8 cellular contexts compared by ENCODE assay signal in the genomic region with DNA sequence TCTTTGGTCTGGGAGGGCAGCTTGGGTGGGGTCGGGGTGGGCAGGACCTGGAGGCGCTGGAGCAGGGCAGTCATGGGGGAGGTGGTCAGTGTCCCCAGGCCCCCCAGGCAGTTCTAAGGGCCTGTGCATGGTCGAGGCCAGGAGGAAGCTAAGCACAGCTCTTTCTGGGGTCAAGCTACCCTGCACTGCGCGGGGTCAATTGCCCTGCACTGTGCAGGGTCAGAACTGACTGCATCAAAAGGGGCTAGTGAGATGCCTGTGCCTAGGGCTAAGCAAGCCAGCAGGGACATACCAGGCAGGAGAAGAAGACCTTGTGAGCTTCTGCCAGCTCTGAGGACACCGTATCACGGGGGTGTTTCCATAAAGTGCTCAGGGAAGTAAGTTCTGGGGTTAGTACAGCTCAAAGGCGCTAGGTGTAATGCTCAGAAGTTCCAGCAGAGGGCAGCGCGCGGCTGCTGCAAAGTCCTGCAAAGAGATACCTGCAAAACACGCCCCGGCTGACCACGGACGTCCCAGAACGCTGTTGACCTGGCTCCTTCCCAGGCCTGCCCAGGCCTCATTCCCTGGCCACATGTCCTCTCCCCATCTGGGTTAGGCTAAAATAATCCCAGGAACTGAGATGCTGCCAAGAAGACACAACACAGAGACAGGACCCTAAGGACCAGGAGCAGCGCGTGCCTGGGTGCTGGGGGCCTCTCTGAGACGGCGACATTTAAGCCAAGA. TPM values are rescaled to one million over a fixed set of nuclear protein-coding genes. Genes with fewer than 3 reads are reported as not detected.
DNase-seq lines count a peak whose midpoint lies in the region; ATAC-seq and TF ChIP-seq lines count a peak whose summit lies in the region.

No MANE protein-coding gene starts in this region.

- intact Hi-C loops in lower lobe of right lung (cut with DNase I): no loop called here

- no peak overlapping the region for H3K27ac ChIP-seq in lower lobe of right lung

- DNase-seq in GF-D8 (lab: John Stamatoyannopoulos, UW): peak; percentile 24
- peak; percentile 50 for DNase-seq in NCI-H526 treated with DMSO at 0.1 percent for 48 hours (lab: John Stamatoyannopoulos, UW)
- peak; percentile 72 to 74 for DNase-seq in activated CD4-positive, alpha-beta T cell treated with anti-CD3 and anti-CD28 coated beads, Interleukin-2, amount 50 U/mL, for 4 hours
- DNase-seq in dermis blood vessel endothelial cell: peak; percentile 87
- DNase-seq in lower lobe of right lung: peak; percentile 89
- DNase-seq in stimulated activated CD4-positive, alpha-beta T cell treated with anti-CD3 and anti-CD28 coated beads, TNF-alpha, amount 100 ng/mL, for 48 hours (ENCODE audit: low read depth in 3 of 3): peak; percentile 56 to 76 (median 61)

- ATAC-seq in HG02642 (IDR thresholded peaks at IDR 0.05; ENCODE audit: poor library complexity, unreplicated experiment): peak; percentile 55
- peak; percentile 88 to 91 for ATAC-seq in lower lobe of right lung
- ATAC-seq in GM18520 (IDR thresholded peaks at IDR 0.05; ENCODE audit: unreplicated experiment): no peak

- TF ChIP-seq CTCF in lower lobe of right lung (IDR thresholded peaks at IDR 0.05): peak; percentile 96

- no peaks in the 10 kb centered on the region for H3K9me3 ChIP-seq in lower lobe of right lung

- no peaks in the 10 kb centered on the region for H3K36me3 ChIP-seq in lower lobe of right lung

- H3K4me3 ChIP-seq in lower lobe of right lung: no peak overlapping the region

- no peaks in the 10 kb centered on the region for H3K27me3 ChIP-seq in lower lobe of right lung (ENCODE audit: low read depth)

- H3K4me1 ChIP-seq in lower lobe of right lung: peaks cover 8% of the 10 kb centered on the region

RNA-seq across cellular contexts. Expression of gene IQSEC1, which starts 18.8 kb away (rescaled TPM):
- 63.1 and 83.7 TPM in 2 replicates for total RNA-seq in dermis blood vessel endothelial cell
- 82.3 TPM for total RNA-seq in lower lobe of right lung

Comparison
In these comparisons a context has a peak if more than half of its experiments do, and no peak if none do; other contexts are left out.
1. DNase-seq: peak in every context shown above with its lines; median percentile 89 in lower lobe of right lung; 87 in dermis blood vessel endothelial cell; 73 in activated CD4-positive, alpha-beta T cell treated with anti-CD3 and anti-CD28 coated beads, Interleukin-2, amount 50 U/mL, for 4 hours; 61 in stimulated activated CD4-positive, alpha-beta T cell treated with anti-CD3 and anti-CD28 coated beads, TNF-alpha, amount 100 ng/mL, for 48 hours; 50 in NCI-H526 treated with DMSO at 0.1 percent for 48 hours; 24 in GF-D8.